Comparison of ENCODE assay signal across 24 cellular contexts in genomic region chr12:20510811-20511210, GRCh38.
DNase-seq lines count a peak whose midpoint lies in the region; ATAC-seq and TF ChIP-seq lines count a peak whose summit lies in the region.
"Had no signal": no experiment of that assay in that cellular context is flagged by ENCODE, and none has a peak within 500 bp of the region (broad histone marks: within the 10 kb centered on the region; RNA-seq: fewer than 3 reads in every experiment).

No MANE protein-coding gene starts in this region.

- no peaks in the 10 kb centered on the region for H3K36me3 ChIP-seq in heart left ventricle
- H3K36me3 ChIP-seq: BE2C, BLaER1 had no signal

- ATAC-seq in heart left ventricle = peak in 3 of 4 donors; percentile 25 to 50 (median 45)
- no peak for ATAC-seq in Right ventricle myocardium inferior
- peak; percentile 42 for ATAC-seq in left ventricle myocardium superior
- ATAC-seq in left cardiac atrium = no peak
- ATAC-seq: GM12878 had no signal

- peaks cover 0 to 53% (median 20%) of the 10 kb centered on the region in 12 donors for H3K4me1 ChIP-seq in heart left ventricle
- H3K4me1 ChIP-seq: BLaER1 had no signal

- peak; percentile 0 for DNase-seq in NCI-H2227 treated with DMSO at 0.1 percent for 48 hours (lab: John Stamatoyannopoulos, UW)
- DNase-seq in NCI-H2227 (lab: John Stamatoyannopoulos, UW; ENCODE audit: unreplicated experiment) = no peak
- DNase-seq in heart left ventricle = no peak
- no peak for DNase-seq in Right ventricle myocardium inferior (ENCODE audit: missing footprints)
- DNase-seq in left ventricle myocardium superior = no peak
- DNase-seq in left cardiac atrium = no peak
- no peak for DNase-seq in cortex of kidney (lab: John Stamatoyannopoulos, UW)
- DNase-seq: ACHN; BE2C; C1 segment of cervical spinal cord; CD4-positive, alpha-beta memory T cell; CD4-positive, CD25-positive, alpha-beta regulatory T cell; CD8-positive, alpha-beta memory T cell; COR-L47; DMS 273 treated with DMSO at 0.1 percent for 48 hours; DMS153; DMS53; DMS79; DND-41; EL; GDM1 had no signal

- H3K27ac ChIP-seq in heart left ventricle = peak overlapping the region in 5 of 12 donors; percentile 10 to 47 (median 29)
- H3K27ac ChIP-seq: 22Rv1, BLaER1 had no signal

- no peak for TF ChIP-seq CTCF in heart left ventricle (IDR thresholded peaks at IDR 0.05)

- no peaks in the 10 kb centered on the region for H3K9me3 ChIP-seq in heart left ventricle
- H3K9me3 ChIP-seq: BE2C, BLaER1 had no signal

- no peak overlapping the region for H3K4me3 ChIP-seq in heart left ventricle
- H3K4me3 ChIP-seq: BLaER1, GM12878 had no signal

- intact Hi-C loops in heart left ventricle (cut with DNase I) = no loop called here
- intact Hi-C loops in Right ventricle myocardium inferior (cut with DNase I) = no loop called here
- intact Hi-C loops in left ventricle myocardium superior (cut with micrococcal nuclease) = no loop called here
- intact Hi-C loops in left cardiac atrium (cut with DNase I) = no loop called here

- no peak for TF ChIP-seq POLR2A in heart left ventricle (IDR thresholded peaks at IDR 0.05)

- no peaks in the 10 kb centered on the region for H3K27me3 ChIP-seq in heart left ventricle
- H3K27me3 ChIP-seq: BE2C, BLaER1 had no signal

- WGBS in heart left ventricle, 4 donors = 32 to 55% (median 44%) methylated on average over 1 of the region's 1 CpG

Comparison
In these comparisons a context has a peak if more than half of its experiments do, and no peak if none do; other contexts are left out.
1. ATAC-seq: peak in heart left ventricle (3 of 4) and left ventricle myocardium superior (single experiment); none in Right ventricle myocardium inferior (single experiment) and left cardiac atrium (0 of 2).